In genomic region chr7:129067943-129068548, GRCh38 we compare ENCODE assay signal across 2 cellular contexts.
TF ChIP-seq lines count a peak whose summit lies in the region.

No MANE protein-coding gene starts in this region.

TF ChIP-seq in HepG2, 621 proteins besides CTCF, POLR2A, EP300 and RAD21:
- 0 out of 2 replicates have a peak, but pooled peaks have one; percentile 16 for TF ChIP-seq ZNF121 (CRISPR knock-in tag; IDR thresholded peaks at IDR 0.05)
- TF ChIP-seq ZNF773 (CRISPR knock-in tag; IDR thresholded peaks at IDR 0.05; ENCODE audit: borderline replicate concordance): no peak
TF ChIP-seq in HepG2: peak in this region for 1.

TF ChIP-seq in K562, 482 proteins besides CTCF, POLR2A, EP300 and RAD21 (continues in another document):
- TF ChIP-seq SMARCA5 (IDR thresholded peaks at IDR 0.05): peak; percentile 93; the same call in 1 of the 2 replicates
- peak; percentile 25; the same call in 1 of the 2 replicates for TF ChIP-seq NFIC (IDR thresholded peaks at IDR 0.05)
- TF ChIP-seq ATF3 (IDR thresholded peaks at IDR 0.05): peak; percentile 63; the same call in 1 of the 2 replicates
- TF ChIP-seq ATF3 (CRISPR knock-in tag; conservative IDR thresholded peaks at IDR 0.05): no peak; the same call in 1 of the 2 replicates
- no peak for TF ChIP-seq EP400 (IDR thresholded peaks at IDR 0.05)
- no peak for TF ChIP-seq ZNF431 (CRISPR knock-in tag; IDR thresholded peaks at IDR 0.05)
- TF ChIP-seq ARID1B (IDR thresholded peaks at IDR 0.05): peak; percentile 34; the same call in 1 of the 2 replicates
- TF ChIP-seq CC2D1A (IDR thresholded peaks at IDR 0.05): peak; percentile 31; the same call in 1 of the 2 replicates
- 0 out of 2 replicates have a peak, but pooled peaks have one; percentile 17 for TF ChIP-seq CTBP1 (IDR thresholded peaks at IDR 0.05; ENCODE audit: borderline replicate concordance)
- TF ChIP-seq ZBTB33 (CRISPR knock-in tag; IDR thresholded peaks at IDR 0.05): 0 out of 2 replicates have a peak, but pooled peaks have one; percentile 23
- TF ChIP-seq JUND (IDR thresholded peaks at IDR 0.05; ENCODE audit: borderline replicate concordance, low read depth, low read length): peak; percentile 75; the same call in 1 of the 2 replicates
- TF ChIP-seq JUND (tag; IDR thresholded peaks at IDR 0.05; ENCODE audit: borderline replicate concordance, low read depth, low read length): peak; percentile 70; the same call in 1 of the 3 replicates
- no peak for TF ChIP-seq ZC3H8 (IDR thresholded peaks at IDR 0.05)
- no peak for TF ChIP-seq SIX5 (IDR thresholded peaks at IDR 0.05; ENCODE audit: borderline replicate concordance in 1 of 2, insufficient read depth in 1 of 2, low read depth in 1 of 2, low read length in 2 of 2)
- no peak for TF ChIP-seq FUS (optimal IDR thresholded peaks at IDR 0.05; ENCODE audit: low read depth, low read length)
- no peak for TF ChIP-seq NELFE (IDR thresholded peaks at IDR 0.05; ENCODE audit: insufficient read depth, insufficient read length)
- peak; percentile 86 for TF ChIP-seq RBM25 (IDR thresholded peaks at IDR 0.05; ENCODE audit: low read depth, low read length, severe bottlenecking)
- no peak for TF ChIP-seq ZNF740 (CRISPR knock-in tag; IDR thresholded peaks at IDR 0.05)
- no peak for TF ChIP-seq ZNF740 (tag; IDR thresholded peaks at IDR 0.05)
- no peak for TF ChIP-seq NFIX (CRISPR knock-in tag; IDR thresholded peaks at IDR 0.05; ENCODE audit: low read depth)
- TF ChIP-seq MCM7 (IDR thresholded peaks at IDR 0.05): no peak
- 0 out of 2 replicates have a peak, but pooled peaks have one; percentile 17 for TF ChIP-seq MEF2D (tag; conservative IDR thresholded peaks at IDR 0.05; ENCODE audit: low read depth)
- TF ChIP-seq ZNF551 (CRISPR knock-in tag; IDR thresholded peaks at IDR 0.05): no peak
- no peak for TF ChIP-seq BACH1 (tag; IDR thresholded peaks at IDR 0.05)
- TF ChIP-seq TFE3 (CRISPR knock-in tag; IDR thresholded peaks at IDR 0.05): no peak
- no peak for TF ChIP-seq ZBTB5 (IDR thresholded peaks at IDR 0.05)
- peak in 1 of 2 experiments; percentile 52; a peak in 1 of 3 replicates for TF ChIP-seq CBX3 (IDR thresholded peaks at IDR 0.05; ENCODE audit: borderline replicate concordance in 1 of 2, low read length in 2 of 2)
- 0 out of 4 replicates have a peak, but pooled peaks of 1 of the 2 experiments have one; percentile 41 for TF ChIP-seq TBL1XR1 (IDR thresholded peaks at IDR 0.05; ENCODE audit: low read length in 2 of 2)
- peak; percentile 44; the same call in 1 of the 2 replicates for TF ChIP-seq SMARCE1 (IDR thresholded peaks at IDR 0.05)
- TF ChIP-seq EZH2 (IDR thresholded peaks at IDR 0.05; ENCODE audit: borderline replicate concordance, low read depth, low read length): no peak
- TF ChIP-seq AFF4 (CRISPR knock-in tag; IDR thresholded peaks at IDR 0.05): 0 out of 2 replicates have a peak, but pooled peaks have one; percentile 0
- TF ChIP-seq RCOR1 (IDR thresholded peaks at IDR 0.05; ENCODE audit: borderline replicate concordance in 1 of 2, low read depth in 2 of 2, low read length in 2 of 2): peak; percentile 31 to 86; a peak in 3 of 4 replicates
- 0 out of 4 replicates have a peak, but pooled peaks of 1 of the 2 experiments have one; percentile 29 for TF ChIP-seq TRIM24 (IDR thresholded peaks at IDR 0.05)
- no peak for TF ChIP-seq TGIF2 (CRISPR knock-in tag; IDR thresholded peaks at IDR 0.05)
- no peak for TF ChIP-seq ZNF778 (CRISPR knock-in tag; IDR thresholded peaks at IDR 0.05)
- peak; percentile 22; the same call in 1 of the 2 replicates for TF ChIP-seq ZNF384 (IDR thresholded peaks at IDR 0.05; ENCODE audit: low read depth, low read length)
- no peak for TF ChIP-seq FOXK1 (CRISPR knock-in tag; IDR thresholded peaks at IDR 0.05; ENCODE audit: borderline replicate concordance)
- TF ChIP-seq NBN (IDR thresholded peaks at IDR 0.05; ENCODE audit: low read depth): no peak
- no peak for TF ChIP-seq E2F5 (CRISPR knock-in tag; IDR thresholded peaks at IDR 0.05)
- TF ChIP-seq E2F1 (CRISPR knock-in tag; IDR thresholded peaks at IDR 0.05): no peak
- TF ChIP-seq EHMT2 (IDR thresholded peaks at IDR 0.05): peak; percentile 58; the same call in 1 of the 2 replicates
- 0 out of 2 replicates have a peak, but pooled peaks have one; percentile 36 for TF ChIP-seq ZEB2 (IDR thresholded peaks at IDR 0.05)
- peak in 1 of 2 experiments; percentile 70; a peak in 2 of 4 replicates for TF ChIP-seq HDAC1 (IDR thresholded peaks at IDR 0.05)
- peak; percentile 52; the same call in 1 of the 2 replicates for TF ChIP-seq ZNF592 (IDR thresholded peaks at IDR 0.05)
- TF ChIP-seq ZNF511 (CRISPR knock-in tag; IDR thresholded peaks at IDR 0.05): peak; percentile 19; the same call in 1 of the 2 replicates
